12 cellular contexts compared by ENCODE assay signal in genomic region chr16:67406111-67406593, GRCh38. TPM values are rescaled to one million over a fixed set of nuclear protein-coding genes. Genes with fewer than 3 reads are reported as not detected.
A peak's percentile ranks its signal among the peaks of the same experiment; 100 is the strongest.
DNase-seq lines count a peak whose midpoint lies in the region; TF ChIP-seq lines count a peak whose summit lies in the region.
"Had no signal": no experiment of that assay in that cellular context is flagged by ENCODE, and none has a peak within 500 bp of the region (broad histone marks: within the 10 kb centered on the region; RNA-seq: fewer than 3 reads in every experiment).

No MANE protein-coding gene starts in this region.

- no peak for TF ChIP-seq CTCF in esophagus squamous epithelium (IDR thresholded peaks at IDR 0.05)
- TF ChIP-seq CTCF in uterus (IDR thresholded peaks at IDR 0.05) = no peak

- H3K9ac ChIP-seq in muscle layer of colon (ENCODE audit: low read length) = no peak overlapping the region

- no peaks in the 10 kb centered on the region for H3K9me3 ChIP-seq in esophagus squamous epithelium
- H3K9me3 ChIP-seq in muscle layer of colon (ENCODE audit: low read length) = no peaks in the 10 kb centered on the region
- no peaks in the 10 kb centered on the region for H3K9me3 ChIP-seq in uterus

- CTCF ChIA-PET in HEK293T (lab: Yijun Ruan, JAX) = no interaction called here

- H3K4me3 ChIP-seq in esophagus squamous epithelium (no peak overlapping the region), muscle layer of colon (ENCODE audit: low read depth in 1 of 2, low read length in 2 of 2) (no peak overlapping the region), uterus (no peak overlapping the region)
- H3K4me3 ChIP-seq: coronary artery had no signal

- intact Hi-C loops in esophagus squamous epithelium (cut with DNase I) = no loop called here
- intact Hi-C loops in uterus (cut with DNase I; ENCODE audit: low total_unique reads) = no loop called here

- POLR2A ChIA-PET in HEK293T (lab: Yijun Ruan, JAX) = no interaction called here

- H3K27ac ChIP-seq in esophagus squamous epithelium = peak overlapping the region; percentile 83 to 94 (median 90)
- H3K27ac ChIP-seq in muscle layer of colon (ENCODE audit: low read depth, low read length) = peak overlapping the region; percentile 12
- peak overlapping the region; percentile 83 to 85 for H3K27ac ChIP-seq in uterus

- no peaks in the 10 kb centered on the region for H3K36me3 ChIP-seq in esophagus squamous epithelium
- H3K36me3 ChIP-seq in muscle layer of colon (ENCODE audit: insufficient read depth, low read length) = peaks cover 9% of the 10 kb centered on the region
- H3K36me3 ChIP-seq in uterus = no peaks in the 10 kb centered on the region

- WGBS in esophagus squamous epithelium, 2 donors = 67 to 76% methylated on average over 6 to 11 of the region's 15 CpGs

- no peak for TF ChIP-seq POLR2A in esophagus squamous epithelium (IDR thresholded peaks at IDR 0.05)
- no peak for TF ChIP-seq POLR2A in uterus (IDR thresholded peaks at IDR 0.05)

- peak; percentile 57 for DNase-seq in DMS 273 (lab: John Stamatoyannopoulos, UW; ENCODE audit: unreplicated experiment)
- no peak for DNase-seq in DMS 273 treated with DMSO at 0.1 percent for 48 hours (lab: John Stamatoyannopoulos, UW)
- DNase-seq in esophagus squamous epithelium (lab: John Stamatoyannopoulos, UW) = no peak
- DNase-seq in uterus = peak; percentile 63 to 79
- DNase-seq in NK-92 (lab: John Stamatoyannopoulos, UW; ENCODE audit: unreplicated experiment) = no peak
- no peak for DNase-seq in HEK293T (ENCODE audit: extremely low spot score)
- no peak for DNase-seq in NCI-H524 treated with DMSO at 0.1 percent for 48 hours (lab: John Stamatoyannopoulos, UW)
- DNase-seq: MM.1S, NCI-H510A had no signal

- H3K27me3 ChIP-seq in esophagus squamous epithelium (no peaks in the 10 kb centered on the region), muscle layer of colon (ENCODE audit: control insufficient read depth in 1 of 2, insufficient read depth in 2 of 2, low read length in 2 of 2) (no peaks in the 10 kb centered on the region), uterus (no peaks in the 10 kb centered on the region)

- H3K4me1 ChIP-seq in esophagus squamous epithelium = peaks cover 40 to 75% (median 47%) of the 10 kb centered on the region in 3 donors
- H3K4me1 ChIP-seq in muscle layer of colon (ENCODE audit: insufficient read depth, low read length) = peaks cover 9% of the 10 kb centered on the region
- no peaks in the 10 kb centered on the region for H3K4me1 ChIP-seq in uterus

TF ChIP-seq in HEK293T, 16 proteins besides CTCF, POLR2A, EP300 and RAD21:
- TF ChIP-seq CTBP1 (IDR thresholded peaks at IDR 0.05; ENCODE audit: borderline replicate concordance) = no peak
- TF ChIP-seq ELF4 (IDR thresholded peaks at IDR 0.05) = no peak
- TF ChIP-seq TARDBP (IDR thresholded peaks at IDR 0.05) = no peak
- no peak for TF ChIP-seq L3MBTL2 (conservative IDR thresholded peaks at IDR 0.05)
- no peak for TF ChIP-seq HDGF (IDR thresholded peaks at IDR 0.05; ENCODE audit: borderline replicate concordance)
- TF ChIP-seq LEF1 (IDR thresholded peaks at IDR 0.05; ENCODE audit: borderline replicate concordance) = no peak
- no peak for TF ChIP-seq ARNT (IDR thresholded peaks at IDR 0.05)
- no peak for TF ChIP-seq NFRKB (IDR thresholded peaks at IDR 0.05)
- no peak for TF ChIP-seq FOXM1 (IDR thresholded peaks at IDR 0.05; ENCODE audit: borderline replicate concordance)
- TF ChIP-seq ZNF384 (IDR thresholded peaks at IDR 0.05) = no peak
- TF ChIP-seq SUZ12 (IDR thresholded peaks at IDR 0.05) = no peak
- no peak for TF ChIP-seq SP1 (IDR thresholded peaks at IDR 0.05)
- no peak for TF ChIP-seq PKNOX1 (IDR thresholded peaks at IDR 0.05)
- TF ChIP-seq FOXA1 (IDR thresholded peaks at IDR 0.05) = no peak
- TF ChIP-seq BHLHE40 (IDR thresholded peaks at IDR 0.05; ENCODE audit: borderline replicate concordance) = no peak
- no peak for TF ChIP-seq FOXK2 (IDR thresholded peaks at IDR 0.05)

RNA-seq across cellular contexts. Expression of gene ZDHHC1, which starts 10.1 kb away (rescaled TPM):
- total RNA-seq in esophagus squamous epithelium (10 to 100 TPM in 1 of 4 donors, 1 to 10 TPM in 3; 2.5 to 11.1 (median 3.8) TPM), uterus (10 to 100 TPM; 14.7 to 30.6 (median 25.6) TPM)

RNA-seq across cellular contexts. Expression of gene TPPP3, which starts 12.9 kb away (rescaled TPM):
- 10 to 100 TPM in 2 of 4 donors, 1 to 10 TPM in 2; 3.0 to 26.2 (median 8.2) TPM for total RNA-seq in esophagus squamous epithelium
- 10 to 100 TPM; 13.4 to 26.6 (median 16.2) TPM for total RNA-seq in uterus

RNA-seq across cellular contexts. Expression of gene HSD11B2, which starts 24.8 kb away (rescaled TPM):
- total RNA-seq in esophagus squamous epithelium = 10 to 100 TPM in 1 of 4 donors, 1 to 10 TPM in 3; 2.1 to 13.0 (median 6.7) TPM
- total RNA-seq in uterus = 10 to 100 TPM in 2 of 4 donors, 1 to 10 TPM in 2; 1.2 to 82.1 (median 9.7) TPM
- total RNA-seq: mononuclear cell had no signal

Comparison
In these comparisons a context has a peak if more than half of its experiments do, and no peak if none do; other contexts are left out.
1. DNase-seq: peak in DMS 273 (single experiment) and uterus (2 of 2); none in DMS 273 treated with DMSO at 0.1 percent for 48 hours (single experiment), esophagus squamous epithelium (single experiment), NK-92 (single experiment), HEK293T (single experiment) and NCI-H524 treated with DMSO at 0.1 percent for 48 hours (single experiment).
2. H3K27ac ChIP-seq: peak in every context shown above with its lines; median percentile 90 in esophagus squamous epithelium; 84 in uterus; 12 in muscle layer of colon.